ENCODE assay signal across 9 cellular contexts in the genomic region with DNA sequence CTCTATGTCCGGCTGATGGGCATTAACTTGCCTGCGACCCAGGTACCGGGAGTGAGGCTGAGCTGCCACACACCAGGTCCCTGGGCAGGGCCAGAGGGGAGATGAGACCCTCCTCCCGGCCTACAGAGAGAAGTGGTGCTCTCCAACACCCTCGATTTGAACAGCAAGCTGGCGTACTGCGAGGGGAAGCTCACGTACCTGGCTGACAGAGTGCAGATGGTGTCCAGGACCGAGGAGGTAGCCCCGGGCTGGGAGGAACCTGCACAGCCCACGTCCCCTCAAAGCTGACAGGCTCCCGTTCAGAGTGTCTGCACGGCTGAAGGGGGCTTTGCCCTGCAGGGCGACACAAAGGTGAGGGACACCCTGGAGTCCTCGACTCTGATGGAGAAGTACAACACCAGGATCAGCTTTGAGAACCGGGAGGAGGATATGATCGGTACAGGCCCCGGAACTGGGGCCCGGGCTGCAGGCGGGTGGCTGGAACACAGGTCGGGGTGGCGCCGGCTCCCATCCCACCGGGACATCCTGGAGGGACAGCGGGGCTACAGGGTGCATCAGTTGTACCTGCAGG. TPM values are rescaled to one million over a fixed set of nuclear protein-coding genes. Genes with fewer than 3 reads are reported as not detected.
A peak's percentile ranks its signal among the peaks of the same experiment; 100 is the strongest.
DNase-seq lines count a peak whose midpoint lies in the region; ATAC-seq and TF ChIP-seq lines count a peak whose summit lies in the region.
"Had no signal": no experiment of that assay in that cellular context is flagged by ENCODE, and none has a peak within 500 bp of the region (broad histone marks: within the 10 kb centered on the region; RNA-seq: fewer than 3 reads in every experiment).

No MANE protein-coding gene starts in this region.

- H3K27ac Mint-ChIP-seq in WTC11, result no peak overlapping the region

- peaks cover 7% of the 10 kb centered on the region for H3K36me3 ChIP-seq in left ventricle myocardium inferior
- H3K36me3 ChIP-seq in skeletal muscle satellite cell (ENCODE audit: insufficient read depth, low read length), result peaks cover 5% of the 10 kb centered on the region
- H3K36me3 ChIP-seq: thyroid gland had no signal

- H3K4me2 ChIP-seq in skeletal muscle satellite cell (ENCODE audit: low read length), result peak overlapping the region; percentile 100

- H3K9ac ChIP-seq in skeletal muscle satellite cell (ENCODE audit: low read depth, low read length), result peak overlapping the region; percentile 93

- no peaks in the 10 kb centered on the region for H3K9me3 ChIP-seq in left ventricle myocardium inferior (replicated peaks)
- no peaks in the 10 kb centered on the region for H3K9me3 ChIP-seq in skeletal muscle satellite cell (replicated peaks; ENCODE audit: low read length)
- H3K9me3 ChIP-seq: thyroid gland had no signal

- peaks cover 14% of the 10 kb centered on the region for H3K36me3 Mint-ChIP-seq in WTC11

- H3K27ac ChIP-seq in left ventricle myocardium inferior (replicated peaks) (peak overlapping the region; percentile 92), foreskin keratinocyte (no peak overlapping the region)

- POLR2A ChIA-PET in WTC11 (lab: Charles Lee), result interaction anchor here (0.8 to 1.4 kb wide), 2 partner anchors 16 to 34 kb away, joined by 3 to 5 read pairs; no protein-coding TSS in a partner anchor

- peak overlapping the region; percentile 98 for H3K4me3 ChIP-seq in left ventricle myocardium inferior
- peak overlapping the region; percentile 87 for H3K4me3 ChIP-seq in skeletal muscle satellite cell (ENCODE audit: low read length)

- H3K4me3 Mint-ChIP-seq in WTC11, result peak overlapping the region; percentile 78

- H3K27me3 ChIP-seq in left ventricle myocardium inferior (ENCODE audit: low read depth), result peaks cover 8% of the 10 kb centered on the region
- peaks cover 9% of the 10 kb centered on the region for H3K27me3 ChIP-seq in skeletal muscle satellite cell (ENCODE audit: control insufficient read depth, insufficient read depth, low read length)
- no peaks in the 10 kb centered on the region for H3K27me3 ChIP-seq in foreskin keratinocyte
- H3K27me3 ChIP-seq: thyroid gland had no signal

- peaks cover 27% of the 10 kb centered on the region for H3K27me3 Mint-ChIP-seq in WTC11 (ENCODE audit: low read depth)

- DNase-seq in WTC11 (ENCODE audit: low spot score) (no peak), left ventricle myocardium inferior (no peak), NCI-H69 (lab: John Stamatoyannopoulos, UW) (no peak), SW 1271 (lab: John Stamatoyannopoulos, UW) (no peak), foreskin keratinocyte (no peak)

- no peaks in the 10 kb centered on the region for H3K9me3 Mint-ChIP-seq in WTC11

- ATAC-seq in GM18909 (IDR thresholded peaks at IDR 0.05; ENCODE audit: poor library complexity, unreplicated experiment), result peak; percentile 3
- ATAC-seq in WTC11, result no peak
- no peak for ATAC-seq in foreskin keratinocyte
- no peak for ATAC-seq in HG03039 (IDR thresholded peaks at IDR 0.05; ENCODE audit: unreplicated experiment)

- H3K4me1 ChIP-seq in left ventricle myocardium inferior (peaks cover 53% of the 10 kb centered on the region), skeletal muscle satellite cell (ENCODE audit: control insufficient read depth, insufficient read depth, low read length) (peaks cover 21% of the 10 kb centered on the region), foreskin keratinocyte (peaks cover 10% of the 10 kb centered on the region)

- H3K4me1 Mint-ChIP-seq in WTC11, result peaks cover 21% of the 10 kb centered on the region

- TF ChIP-seq CTCF in WTC11 (IDR thresholded peaks at IDR 0.05) (no peak), left ventricle myocardium inferior (IDR thresholded peaks at IDR 0.05; ENCODE audit: borderline replicate concordance) (no peak), foreskin keratinocyte (conservative IDR thresholded peaks at IDR 0.05) (no peak)

- intact Hi-C loops in left ventricle myocardium inferior (cut with micrococcal nuclease), result no loop called here

- CTCF ChIA-PET in WTC11 (lab: Charles Lee), result interaction anchor here (1.1 to 3.8 kb wide), 12 partner anchors 7 to 257 kb away, joined by 3 to 32 read pairs (median 6); a partner anchor contains a TSS

TF ChIP-seq in WTC11, 78 proteins besides CTCF, POLR2A, EP300 and RAD21:
- TF ChIP-seq CREM (CRISPR knock-in tag; IDR thresholded peaks at IDR 0.05) (no peak), FOXK1 (CRISPR knock-in tag; IDR thresholded peaks at IDR 0.05) (no peak), CREB1 (CRISPR knock-in tag; IDR thresholded peaks at IDR 0.05) (no peak)
- TF ChIP-seq, protein P1, sequence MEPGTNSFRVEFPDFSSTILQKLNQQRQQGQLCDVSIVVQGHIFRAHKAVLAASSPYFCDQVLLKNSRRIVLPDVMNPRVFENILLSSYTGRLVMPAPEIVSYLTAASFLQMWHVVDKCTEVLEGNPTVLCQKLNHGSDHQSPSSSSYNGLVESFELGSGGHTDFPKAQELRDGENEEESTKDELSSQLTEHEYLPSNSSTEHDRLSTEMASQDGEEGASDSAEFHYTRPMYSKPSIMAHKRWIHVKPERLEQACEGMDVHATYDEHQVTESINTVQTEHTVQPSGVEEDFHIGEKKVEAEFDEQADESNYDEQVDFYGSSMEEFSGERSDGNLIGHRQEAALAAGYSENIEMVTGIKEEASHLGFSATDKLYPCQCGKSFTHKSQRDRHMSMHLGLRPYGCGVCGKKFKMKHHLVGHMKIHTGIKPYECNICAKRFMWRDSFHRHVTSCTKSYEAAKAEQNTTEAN (CRISPR knock-in tag; IDR thresholded peaks at IDR 0.05), result 0 out of 2 replicates have a peak, but pooled peaks have one; percentile 39

RNA-seq across cellular contexts. Expression of a gene that starts 1.0 kb away (rescaled TPM):
- 134 to 171 TPM (median 139 TPM) in 3 replicates for total RNA-seq in WTC11 (2021)
- 64.1 TPM for total RNA-seq in left ventricle myocardium inferior
- total RNA-seq in skeletal muscle satellite cell (2012; rRNA removed), result 42.3 and 42.8 TPM in 2 replicates
- total RNA-seq in foreskin keratinocyte, result 91.8 and 98.4 TPM in 2 replicates
- polyA plus RNA-seq in foreskin keratinocyte, result 84.6 and 87.2 TPM in 2 replicates

RNA-seq across cellular contexts. Expression of a gene that starts 10.6 kb away (rescaled TPM):
- total RNA-seq in WTC11 (2021) (1.7 to 2.1 TPM (median 2.0 TPM) in 3 replicates), left ventricle myocardium inferior (2.1 TPM), foreskin keratinocyte (not detected in 2 replicates)
- total RNA-seq in skeletal muscle satellite cell (2012; rRNA removed), result 0.44 TPM in 1 of 2 replicates, not detected in the other
- 0.06 TPM in 1 of 2 replicates, not detected in the other for polyA plus RNA-seq in foreskin keratinocyte

RNA-seq across cellular contexts. Expression of a gene that starts 15.6 kb away (rescaled TPM):
- total RNA-seq in WTC11 (2021) (72.0 to 86.7 TPM (median 86.1 TPM) in 3 replicates), left ventricle myocardium inferior (71.4 TPM), foreskin keratinocyte (107 and 108 TPM in 2 replicates)
- 52.4 and 53.7 TPM in 2 replicates for total RNA-seq in skeletal muscle satellite cell (2012; rRNA removed)
- 175 and 181 TPM in 2 replicates for polyA plus RNA-seq in foreskin keratinocyte

RNA-seq across cellular contexts. Expression of a gene that starts 35.6 kb away (rescaled TPM):
- total RNA-seq in WTC11 (2021) (1.6 to 1.7 TPM (median 1.6 TPM) in 3 replicates), left ventricle myocardium inferior (7.7 TPM), foreskin keratinocyte (0.42 and 0.71 TPM in 2 replicates)
- 1.5 TPM in 2 replicates for total RNA-seq in skeletal muscle satellite cell (2012; rRNA removed)
- 0.33 and 0.54 TPM in 2 replicates for polyA plus RNA-seq in foreskin keratinocyte

RNA-seq across cellular contexts. Expression of a gene that starts 42.4 kb away (rescaled TPM):
- 0.52 to 1.0 TPM (median 0.96 TPM) in 3 replicates for total RNA-seq in WTC11 (2021)
- total RNA-seq in left ventricle myocardium inferior, result 0.41 TPM
- not detected in 2 replicates for total RNA-seq in skeletal muscle satellite cell (2012; rRNA removed)
- not detected in 2 replicates for total RNA-seq in foreskin keratinocyte
- polyA plus RNA-seq in foreskin keratinocyte, result not detected in 2 replicates
- total RNA-seq: thyroid gland had no signal
